ENCODE assay signal across 18 cellular contexts in genomic region chr1:202201266-202201665, GRCh38. TPM values are rescaled to one million over a fixed set of nuclear protein-coding genes. Genes with fewer than 3 reads are reported as not detected.
"Had no signal": no experiment of that assay in that cellular context is flagged by ENCODE, and none has a peak within 500 bp of the region (broad histone marks: within the 10 kb centered on the region; RNA-seq: fewer than 3 reads in every experiment).

No MANE protein-coding gene starts in this region.

- H3K9me3 Mint-ChIP-seq: activated CD4-positive, alpha-beta T cell treated with anti-CD3 and anti-CD28 coated beads, Interleukin-2, amount 10 ng/mL, durations not matched to agents 7 days and 5 days; activated naive CD4-positive, alpha-beta T cell treated with anti-CD3 and anti-CD28 coated beads, Interleukin-2, amount 50 U/mL, for 72 hours; activated T-cell treated with anti-CD3 and anti-CD28 coated beads, Interleukin-2, amount 50 U/mL, for 4 hours; nephron progenitor cell; stimulated activated naive CD8-positive, alpha-beta T cell treated with anti-CD3 and anti-CD28 coated beads, Interleukin-15, amount 100 ng/mL, for 72 hours had no signal

- H3K36me3 Mint-ChIP-seq: activated naive CD4-positive, alpha-beta T cell treated with anti-CD3 and anti-CD28 coated beads, Interleukin-2, amount 50 U/mL, for 72 hours had no signal

- H3K4me1 Mint-ChIP-seq: nephron progenitor cell had no signal

- ATAC-seq: activated naive CD4-positive, alpha-beta T cell treated with anti-CD3 and anti-CD28 coated beads, Interleukin-2, amount 50 U/mL, for 72 hours; activated T-cell treated with anti-CD3 and anti-CD28 coated beads, Interleukin-2, amount 50 U/mL, for 4 hours; mucosa of descending colon; stimulated activated naive CD8-positive, alpha-beta T cell treated with anti-CD3 and anti-CD28 coated beads, Interleukin-15, amount 100 ng/mL, for 72 hours had no signal

- H3K4me3 Mint-ChIP-seq: activated CD4-positive, alpha-beta T cell treated with anti-CD3 and anti-CD28 coated beads, Interleukin-2, amount 10 ng/mL, durations not matched to agents 7 days and 5 days; activated T-cell treated with anti-CD3 and anti-CD28 coated beads, Interleukin-2, amount 50 U/mL, for 4 hours; nephron progenitor cell; stimulated activated naive CD8-positive, alpha-beta T cell treated with anti-CD3 and anti-CD28 coated beads, Interleukin-15, amount 100 ng/mL, for 72 hours had no signal

- DNase-seq: activated CD4-positive, alpha-beta T cell treated with anti-CD3 and anti-CD28 coated beads, Interleukin-2, amount 10 ng/mL, durations not matched to agents 7 days and 5 days; activated CD4-positive, CD25-positive, alpha-beta regulatory T cell; activated effector memory CD4-positive, alpha-beta T cell treated with anti-CD3 and anti-CD28 coated beads, Interleukin-2, amount 50 U/mL, for 16 hours; activated T-cell treated with anti-CD3 and anti-CD28 coated beads, Interleukin-2, amount 50 U/mL, for 4 hours; cortex of kidney; effector CD8-positive, alpha-beta T cell; mucosa of descending colon; nephron progenitor cell; stimulated activated CD4-positive, alpha-beta T cell treated with anti-CD3 and anti-CD28 coated beads, Interleukin-15, amount 100 ng/mL, for 24 hours; stimulated activated CD4-positive, alpha-beta T cell treated with anti-CD3 and anti-CD28 coated beads, Interleukin-4, amount 100 ng/mL, for 24 hours; stimulated activated naive CD8-positive, alpha-beta T cell treated with anti-CD3 and anti-CD28 coated beads, Interleukin-15, amount 100 ng/mL, for 72 hours had no signal

- H3K4me3 ChIP-seq: hepatocyte, mucosa of descending colon had no signal

- FAIRE-seq: frontal cortex, urothelium cell line had no signal

- H3K27ac Mint-ChIP-seq: activated CD4-positive, alpha-beta T cell treated with anti-CD3 and anti-CD28 coated beads, Interleukin-2, amount 10 ng/mL, durations not matched to agents 7 days and 5 days; activated naive CD4-positive, alpha-beta T cell treated with anti-CD3 and anti-CD28 coated beads, Interleukin-2, amount 50 U/mL, for 72 hours; nephron progenitor cell; stimulated activated naive CD8-positive, alpha-beta T cell treated with anti-CD3 and anti-CD28 coated beads, Interleukin-15, amount 100 ng/mL, for 72 hours had no signal

- H3K4me2 ChIP-seq: hepatocyte had no signal

- H3K9me3 ChIP-seq: mucosa of descending colon had no signal

- H3K27ac ChIP-seq: hepatocyte had no signal

RNA-seq across cellular contexts. Expression of gene LGR6, which starts 7.7 kb away (rescaled TPM):
- total RNA-seq: activated CD4-positive, alpha-beta T cell treated with anti-CD3 and anti-CD28 coated beads, Interleukin-2, amount 10 ng/mL, durations not matched to agents 7 days and 5 days; fibroblast of lung; lung microvascular endothelial cell; osteoblast had no signal

RNA-seq across cellular contexts. Expression of gene PTPN7, which starts 40.9 kb away (rescaled TPM):
- total RNA-seq: fibroblast of lung, frontal cortex, hepatocyte, lung microvascular endothelial cell, osteoblast had no signal
- polyA plus RNA-seq: fibroblast of lung had no signal
